Comparison of ENCODE assay signal across 20 cellular contexts in genomic region chr7:80309971-80310549, GRCh38.
"Had no signal": no experiment of that assay in that cellular context is flagged by ENCODE, and none has a peak within 500 bp of the region (broad histone marks: within the 10 kb centered on the region; RNA-seq: fewer than 3 reads in every experiment).

No MANE protein-coding gene starts in this region.

- H3K4me1 ChIP-seq: parathyroid adenoma, right lobe of liver had no signal

- H3K27ac ChIP-seq: adrenal gland, cardiac muscle cell, neutrophil, parathyroid adenoma, right lobe of liver, thyroid gland had no signal

- H3K27ac Mint-ChIP-seq: activated CD8-positive, alpha-beta memory T cell treated with anti-CD3 and anti-CD28 coated beads, Interleukin-2, amount 10 ng/mL, durations not matched to agents 7 days and 5 days; activated naive CD4-positive, alpha-beta T cell treated with anti-CD3 and anti-CD28 coated beads, Interleukin-2, amount 50 U/mL, for 72 hours; memory B cell; naive B cell had no signal

- H3K36me3 Mint-ChIP-seq: activated CD8-positive, alpha-beta memory T cell treated with anti-CD3 and anti-CD28 coated beads, Interleukin-2, amount 10 ng/mL, durations not matched to agents 7 days and 5 days; immature natural killer cell; memory B cell; naive B cell had no signal

- H3K4me3 ChIP-seq: adrenal gland, cardiac muscle cell, mucosa of descending colon, right lobe of liver, thyroid gland had no signal

- ATAC-seq: activated CD4-positive, CD25-positive, alpha-beta regulatory T cell treated with anti-CD3 and anti-CD28 coated beads, Interleukin-2, amount 50 U/mL, for 24 hours; activated CD8-positive, alpha-beta memory T cell treated with anti-CD3 and anti-CD28 coated beads, Interleukin-2, amount 10 ng/mL, durations not matched to agents 7 days and 5 days; left ventricle myocardium superior; mucosa of descending colon; right lobe of liver had no signal

- DNase-seq: activated CD4-positive, alpha-beta T cell treated with anti-CD3 and anti-CD28 coated beads, Interleukin-2, amount 50 U/mL, for 48 hours; activated CD8-positive, alpha-beta memory T cell treated with anti-CD3 and anti-CD28 coated beads, Interleukin-2, amount 10 ng/mL, durations not matched to agents 7 days and 5 days; activated effector memory CD4-positive, alpha-beta T cell treated with anti-CD3 and anti-CD28 coated beads, Interleukin-2, amount 50 U/mL, for 16 hours; adrenal gland; dermis blood vessel endothelial cell; effector memory CD4-positive, alpha-beta T cell; immature natural killer cell; left ventricle myocardium superior; mucosa of descending colon; naive B cell; right lobe of liver; small intestine; stimulated activated naive CD4-positive, alpha-beta T cell treated with Interleukin-2 at 50 U/mL for 16 hours; thyroid gland had no signal

- H3K4me1 Mint-ChIP-seq: activated CD8-positive, alpha-beta memory T cell treated with anti-CD3 and anti-CD28 coated beads, Interleukin-2, amount 10 ng/mL, durations not matched to agents 7 days and 5 days; memory B cell; naive B cell had no signal

- H3K27me3 ChIP-seq: adrenal gland, cardiac muscle cell, neutrophil, right lobe of liver, thyroid gland had no signal

- H3K9me3 ChIP-seq: adrenal gland, mucosa of descending colon, neutrophil, right lobe of liver, thyroid gland had no signal

- H3K36me3 ChIP-seq: adrenal gland, cardiac muscle cell, neutrophil, right lobe of liver, thyroid gland had no signal

- H3K9me3 Mint-ChIP-seq: naive B cell had no signal

- H3K27me3 Mint-ChIP-seq: activated CD8-positive, alpha-beta memory T cell treated with anti-CD3 and anti-CD28 coated beads, Interleukin-2, amount 10 ng/mL, durations not matched to agents 7 days and 5 days; memory B cell; naive B cell had no signal

- H3K4me3 Mint-ChIP-seq: activated CD8-positive, alpha-beta memory T cell treated with anti-CD3 and anti-CD28 coated beads, Interleukin-2, amount 10 ng/mL, durations not matched to agents 7 days and 5 days; memory B cell; naive B cell had no signal
